9 cellular contexts compared by ENCODE assay signal in the genomic region with DNA sequence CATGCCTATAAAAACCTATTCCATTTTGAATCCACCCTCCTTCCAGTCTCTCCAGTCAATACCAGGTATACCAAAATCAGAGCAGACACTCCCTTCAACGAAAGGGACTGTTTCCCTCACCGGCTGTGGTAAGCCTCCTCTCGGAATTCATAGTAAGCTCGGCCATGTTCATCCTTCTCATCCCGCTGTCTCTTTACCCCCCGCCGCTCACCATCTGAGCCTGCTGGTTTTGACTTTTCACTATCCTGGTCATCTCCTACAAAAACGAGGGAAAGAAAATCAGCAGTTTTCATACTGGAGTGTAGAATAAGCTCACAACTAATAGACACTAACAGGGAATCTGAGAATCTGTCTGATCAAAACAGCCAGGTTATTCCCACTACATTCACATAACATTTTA. TPM values are rescaled to one million over a fixed set of nuclear protein-coding genes. Genes with fewer than 3 reads are reported as not detected.
DNase-seq lines count a peak whose midpoint lies in the region; ATAC-seq and TF ChIP-seq lines count a peak whose summit lies in the region.
"Had no signal": no experiment of that assay in that cellular context is flagged by ENCODE, and none has a peak within 500 bp of the region (broad histone marks: within the 10 kb centered on the region; RNA-seq: fewer than 3 reads in every experiment).

No MANE protein-coding gene starts in this region.

- no peak overlapping the region for H3K9ac ChIP-seq in iPS-18a (ENCODE audit: low read length)

- H3K9me3 ChIP-seq in iPS-18a (ENCODE audit: control insufficient read depth, low read depth, low read length) = no peaks in the 10 kb centered on the region
- no peaks in the 10 kb centered on the region for H3K9me3 ChIP-seq in stomach

- H3K36me3 ChIP-seq in iPS-18a (ENCODE audit: control insufficient read depth, low read depth, low read length) = peaks cover 56% of the 10 kb centered on the region
- H3K36me3 ChIP-seq in stomach = peaks cover 46 to 51% (median 51%) of the 10 kb centered on the region in 4 donors

- H3K27me3 ChIP-seq in iPS-18a (ENCODE audit: control insufficient read depth, insufficient read depth, low read length) (no peaks in the 10 kb centered on the region), stomach (no peaks in the 10 kb centered on the region)

- no peak for TF ChIP-seq EP300 in stomach (IDR thresholded peaks at IDR 0.05)

- WGBS in stomach, 5 donors = 26 to 39% (median 35%) methylated on average over 8 of the region's 8 CpGs

- H3K4me3 ChIP-seq in iPS-18a (ENCODE audit: low read length) (peak overlapping the region; percentile 66), stomach (peak overlapping the region; percentile 11 to 99 (median 93))

- peaks cover 45% of the 10 kb centered on the region for H3K4me1 Mint-ChIP-seq in activated T-helper 2 cell treated with anti-CD3 and anti-CD28 coated beads, Interferon-gamma antibody, Interleukin-2, Interleukin-4, amounts not matched to agents 10 μg/mL and 5 μg/mL and 100 μg/mL, durations not matched to agents 14 hours and 24 hours and 36 hours (ENCODE audit: low read depth)

- peaks cover 81% of the 10 kb centered on the region for H3K36me3 Mint-ChIP-seq in activated T-helper 2 cell treated with anti-CD3 and anti-CD28 coated beads, Interferon-gamma antibody, Interleukin-2, Interleukin-4, amounts not matched to agents 10 μg/mL and 5 μg/mL and 100 μg/mL, durations not matched to agents 14 hours and 24 hours and 36 hours (ENCODE audit: low read depth)

- intact Hi-C loops in activated T-helper 2 cell treated with anti-CD3 and anti-CD28 coated beads, Interferon-gamma antibody, Interleukin-2, Interleukin-4, amounts not matched to agents 10 μg/mL and 5 μg/mL and 100 μg/mL, durations not matched to agents 14 hours and 24 hours and 36 hours (cut with micrococcal nuclease) = no loop called here
- intact Hi-C loops in stomach (cut with DNase I; ENCODE audit: low total_unique reads) = no loop called here

- no peaks in the 10 kb centered on the region for H3K27me3 Mint-ChIP-seq in activated T-helper 2 cell treated with anti-CD3 and anti-CD28 coated beads, Interferon-gamma antibody, Interleukin-2, Interleukin-4, amounts not matched to agents 10 μg/mL and 5 μg/mL and 100 μg/mL, durations not matched to agents 14 hours and 24 hours and 36 hours (ENCODE audit: low read depth)

- H3K4me1 ChIP-seq in iPS-18a (ENCODE audit: control insufficient read depth, low read depth, low read length) = peaks cover 12% of the 10 kb centered on the region
- H3K4me1 ChIP-seq in stomach = peaks cover 23 to 59% (median 41%) of the 10 kb centered on the region in 4 donors

- POLR2A ChIA-PET in GM10248 (lab: Yijun Ruan, JAX) = interaction anchor here (1.3 kb wide), 1 partner anchor 131 kb away, joined by 4 read pairs; no protein-coding TSS in a partner anchor

- ATAC-seq in GM19395 (IDR thresholded peaks at IDR 0.05; ENCODE audit: unreplicated experiment) = no peak

- TF ChIP-seq CTCF in stomach (IDR thresholded peaks at IDR 0.05) (no peak), GM10248 (IDR thresholded peaks at IDR 0.05; ENCODE audit: control extremely low read depth, extremely low read depth, low read depth, missing control alignments) (no peak)

- DNase-seq in activated effector memory CD4-positive, alpha-beta T cell treated with anti-CD3 and anti-CD28 coated beads, Interleukin-2, amount 50 U/mL, for 16 hours = peak; percentile 27
- DNase-seq in activated effector memory CD4-positive, alpha-beta T cell treated with Interleukin-2 at 50 U/mL for 16 hours = no peak
- DNase-seq in activated T-helper 2 cell treated with anti-CD3 and anti-CD28 coated beads, Interferon-gamma antibody, Interleukin-2, Interleukin-4, amounts not matched to agents 10 μg/mL and 5 μg/mL and 100 μg/mL, durations not matched to agents 14 hours and 24 hours and 36 hours (ENCODE audit: low spot score) = no peak
- DNase-seq in stomach (no peak), SHP77 (lab: John Stamatoyannopoulos, UW) (no peak), GM10248 (ENCODE audit: extremely low spot score) (no peak)
- DNase-seq: erythroblast had no signal

- CTCF ChIA-PET in GM10248 (lab: Yijun Ruan, JAX) = interaction anchor here (1.4 to 2.4 kb wide), 3 partner anchors 11 to 30 kb away, joined by 3 to 10 read pairs (median 6); a partner anchor contains a TSS

- no peaks in the 10 kb centered on the region for H3K9me3 Mint-ChIP-seq in activated T-helper 2 cell treated with anti-CD3 and anti-CD28 coated beads, Interferon-gamma antibody, Interleukin-2, Interleukin-4, amounts not matched to agents 10 μg/mL and 5 μg/mL and 100 μg/mL, durations not matched to agents 14 hours and 24 hours and 36 hours

- H3K4me3 Mint-ChIP-seq in activated T-helper 2 cell treated with anti-CD3 and anti-CD28 coated beads, Interferon-gamma antibody, Interleukin-2, Interleukin-4, amounts not matched to agents 10 μg/mL and 5 μg/mL and 100 μg/mL, durations not matched to agents 14 hours and 24 hours and 36 hours (ENCODE audit: low read depth) = peak overlapping the region; percentile 99

- H3K27ac Mint-ChIP-seq in activated T-helper 2 cell treated with anti-CD3 and anti-CD28 coated beads, Interferon-gamma antibody, Interleukin-2, Interleukin-4, amounts not matched to agents 10 μg/mL and 5 μg/mL and 100 μg/mL, durations not matched to agents 14 hours and 24 hours and 36 hours = peak overlapping the region; percentile 56

- H3K27ac ChIP-seq in iPS-18a (ENCODE audit: low read length) (no peak overlapping the region), stomach (peak overlapping the region in 1 of 5 donors; percentile 7)

- no peak for TF ChIP-seq POLR2A in stomach (IDR thresholded peaks at IDR 0.05)

RNA-seq across cellular contexts. Expression of a gene that starts 3.1 kb away (rescaled TPM):
- total RNA-seq in activated T-helper 2 cell treated with anti-CD3 and anti-CD28 coated beads, Interferon-gamma antibody, Interleukin-2, Interleukin-4, amounts not matched to agents 10 μg/mL and 5 μg/mL and 100 μg/mL, durations not matched to agents 14 hours and 24 hours and 36 hours = 62.6 and 63.5 TPM in 2 replicates
- total RNA-seq in stomach = 10 to 100 TPM; 10.3 to 73.5 (median 36.0) TPM
- 10 to 100 TPM; 25.1 to 28.6 (median 27.3) TPM for polyA plus RNA-seq in stomach

RNA-seq across cellular contexts. Expression of a gene that starts 4.1 kb away (rescaled TPM):
- 35.4 and 39.4 TPM in 2 replicates for total RNA-seq in activated T-helper 2 cell treated with anti-CD3 and anti-CD28 coated beads, Interferon-gamma antibody, Interleukin-2, Interleukin-4, amounts not matched to agents 10 μg/mL and 5 μg/mL and 100 μg/mL, durations not matched to agents 14 hours and 24 hours and 36 hours
- total RNA-seq in stomach = 10 to 100 TPM in 1 of 5 donors, 1 to 10 TPM in 3, under 1 TPM in 1; 0.89 to 26.6 (median 8.2) TPM
- polyA plus RNA-seq in stomach = 10 to 100 TPM; 16.6 to 33.6 (median 26.0) TPM

RNA-seq across cellular contexts. Expression of a gene that starts 16.7 kb away (rescaled TPM):
- not detected in 2 replicates for total RNA-seq in activated T-helper 2 cell treated with anti-CD3 and anti-CD28 coated beads, Interferon-gamma antibody, Interleukin-2, Interleukin-4, amounts not matched to agents 10 μg/mL and 5 μg/mL and 100 μg/mL, durations not matched to agents 14 hours and 24 hours and 36 hours
- total RNA-seq in stomach = not detected
- under 1 TPM in 1 of 3 donors, not detected in 2; 0.75 TPM for polyA plus RNA-seq in stomach

RNA-seq across cellular contexts. Expression of a gene that starts 16.9 kb away (rescaled TPM):
- 28.7 and 32.8 TPM in 2 replicates for total RNA-seq in activated T-helper 2 cell treated with anti-CD3 and anti-CD28 coated beads, Interferon-gamma antibody, Interleukin-2, Interleukin-4, amounts not matched to agents 10 μg/mL and 5 μg/mL and 100 μg/mL, durations not matched to agents 14 hours and 24 hours and 36 hours
- total RNA-seq in stomach = 100 to 1,000 TPM in 3 of 5 donors, 10 to 100 TPM in 2; 29.9 to 144 (median 110) TPM
- 10 to 100 TPM; 63.4 to 95.9 (median 92.6) TPM for polyA plus RNA-seq in stomach

RNA-seq across cellular contexts. Expression of a gene that starts 29.8 kb away (rescaled TPM):
- 7.3 and 9.3 TPM in 2 replicates for total RNA-seq in activated T-helper 2 cell treated with anti-CD3 and anti-CD28 coated beads, Interferon-gamma antibody, Interleukin-2, Interleukin-4, amounts not matched to agents 10 μg/mL and 5 μg/mL and 100 μg/mL, durations not matched to agents 14 hours and 24 hours and 36 hours
- total RNA-seq in stomach = 10 to 100 TPM in 2 of 5 donors, 1 to 10 TPM in 2, not detected in 1; 4.2 to 16.5 (median 9.5) TPM
- 1 to 10 TPM; 3.3 to 6.9 (median 3.4) TPM for polyA plus RNA-seq in stomach
